In the genomic region with DNA sequence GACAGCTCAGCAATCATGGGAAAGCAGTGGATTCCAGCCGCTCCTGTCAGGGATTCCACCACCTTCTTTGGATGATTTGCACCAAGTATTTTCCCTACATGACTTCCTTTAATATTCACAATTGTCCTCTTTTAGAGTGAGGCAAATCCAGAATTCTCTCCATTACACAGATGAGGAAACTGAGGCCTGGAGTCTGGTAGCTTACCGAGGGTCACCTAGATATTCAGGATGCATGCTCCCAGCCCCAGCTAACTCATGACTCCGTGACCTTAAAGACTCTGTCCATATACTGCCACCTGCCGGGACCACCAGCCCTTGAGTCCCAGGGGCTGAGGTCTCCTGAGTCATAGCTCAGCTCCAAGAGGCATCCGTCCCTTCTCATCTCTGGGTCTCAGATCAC, we compare ENCODE assay signal across 10 cellular contexts.
DNase-seq lines count a peak whose midpoint lies in the region; ATAC-seq and TF ChIP-seq lines count a peak whose summit lies in the region.
"Had no signal": no experiment of that assay in that cellular context is flagged by ENCODE, and none has a peak within 500 bp of the region (broad histone marks: within the 10 kb centered on the region; RNA-seq: fewer than 3 reads in every experiment).

No MANE protein-coding gene starts in this region.

- H3K27me3 Mint-ChIP-seq in GM23338 (ENCODE audit: insufficient read depth, low read depth, poor library complexity) (peaks cover 2% of the 10 kb centered on the region), CD14-positive monocyte (ENCODE audit: low read depth in 3 of 3) (peaks cover 0 to 2% (median 0%) of the 10 kb centered on the region in 3 donors)
- no peaks in the 10 kb centered on the region for H3K27me3 Mint-ChIP-seq in activated T-helper 17 cell treated with anti-CD3 and anti-CD28 coated beads, Interleukin-2, amount 50 U/mL, for 72 hours

- peaks cover 12% of the 10 kb centered on the region for H3K36me3 Mint-ChIP-seq in GM23338 (ENCODE audit: low read depth)
- H3K36me3 Mint-ChIP-seq in activated T-helper 17 cell treated with anti-CD3 and anti-CD28 coated beads, Interleukin-2, amount 50 U/mL, for 72 hours (ENCODE audit: low read depth) = peaks cover 56% of the 10 kb centered on the region
- peaks cover 47 to 84% of the 10 kb centered on the region in 2 donors for H3K36me3 Mint-ChIP-seq in CD14-positive monocyte

- no peaks in the 10 kb centered on the region; the same call in 2 of the 3 replicates for H3K9me3 Mint-ChIP-seq in GM23338
- H3K9me3 Mint-ChIP-seq in activated T-helper 17 cell treated with anti-CD3 and anti-CD28 coated beads, Interleukin-2, amount 50 U/mL, for 72 hours = no peaks in the 10 kb centered on the region
- no peaks in the 10 kb centered on the region for H3K9me3 Mint-ChIP-seq in CD14-positive monocyte

- no peaks in the 10 kb centered on the region for H3K9me2 ChIP-seq in GM23338 (ENCODE audit: insufficient read depth)

- H3K79me2 ChIP-seq in GM23338 (replicated peaks; ENCODE audit: insufficient read depth) = peaks cover 89% of the 10 kb centered on the region

- TF ChIP-seq POLR2A in erythroblast (IDR thresholded peaks at IDR 0.05; ENCODE audit: low read length) = no peak

- ATAC-seq in GM23338 = no peak
- no peak for ATAC-seq in activated T-helper 17 cell treated with anti-CD3 and anti-CD28 coated beads, Interleukin-2, amount 50 U/mL, for 72 hours (replicated peaks)
- ATAC-seq in HG03095 (IDR thresholded peaks at IDR 0.05; ENCODE audit: unreplicated experiment) = no peak

- H3F3A ChIP-seq in GM23338 (replicated peaks; ENCODE audit: low read depth) = peaks cover 4% of the 10 kb centered on the region; the same call in 1 of the 2 replicates

- H4K20me1 ChIP-seq in GM23338 (replicated peaks; ENCODE audit: insufficient read depth) = peaks cover 43% of the 10 kb centered on the region

- H3K4me3 Mint-ChIP-seq in GM23338 = no peak overlapping the region; the same call in 2 of the 3 replicates
- no peak overlapping the region for H3K4me3 Mint-ChIP-seq in activated T-helper 17 cell treated with anti-CD3 and anti-CD28 coated beads, Interleukin-2, amount 50 U/mL, for 72 hours
- H3K4me3 Mint-ChIP-seq in CD14-positive monocyte = no peak overlapping the region

- H2AFZ ChIP-seq in GM23338 = no peak overlapping the region

- H3K27ac Mint-ChIP-seq in GM23338 = no peak overlapping the region; the same call in 1 of the 2 replicates
- peak overlapping the region; percentile 68 for H3K27ac Mint-ChIP-seq in activated T-helper 17 cell treated with anti-CD3 and anti-CD28 coated beads, Interleukin-2, amount 50 U/mL, for 72 hours
- peak overlapping the region in 1 of 7 donors; percentile 56 for H3K27ac Mint-ChIP-seq in CD14-positive monocyte

- H3K27ac ChIP-seq in GM23338 (ENCODE audit: low read depth) (0 out of 2 replicates have a peak overlapping the region, but pooled peaks have one; percentile 36), layer of hippocampus (ENCODE audit: low read depth, low read length) (peak overlapping the region; percentile 52), skin epidermis (peak overlapping the region in 12 of 21 experiments; percentile 3 to 73 (median 27))

- DNase-seq in GM23338 (ENCODE audit: low spot score) (no peak), erythroblast (lab: John Stamatoyannopoulos, UW) (no peak), CD14-positive monocyte (ENCODE audit: low spot score) (no peak)
- DNase-seq: NCI-H1436, tibial artery had no signal

- H3K36me3 ChIP-seq in GM23338 (ENCODE audit: insufficient read depth) = no peaks in the 10 kb centered on the region; the same call in 1 of the 2 replicates
- H3K36me3 ChIP-seq: tibial artery had no signal

- 0 out of 4 replicates have a peak, but pooled peaks of 1 of the 2 experiments have one; percentile 11 for TF ChIP-seq CTCF in GM23338 (conservative IDR thresholded peaks at IDR 0.05; ENCODE audit: low read depth in 2 of 2)
- no peak for TF ChIP-seq CTCF in CD14-positive monocyte (IDR thresholded peaks at IDR 0.05)

- peaks cover 82% of the 10 kb centered on the region for H3K4me1 Mint-ChIP-seq in GM23338
- peaks cover 46% of the 10 kb centered on the region for H3K4me1 Mint-ChIP-seq in activated T-helper 17 cell treated with anti-CD3 and anti-CD28 coated beads, Interleukin-2, amount 50 U/mL, for 72 hours
- peaks cover 3% of the 10 kb centered on the region for H3K4me1 Mint-ChIP-seq in CD14-positive monocyte

- H3K4me3 ChIP-seq in GM23338 = no peak overlapping the region
- no peak overlapping the region for H3K4me3 ChIP-seq in skin epidermis
- H3K4me3 ChIP-seq: SK-N-MC, tibial artery had no signal

- no peaks in the 10 kb centered on the region for H3K27me3 ChIP-seq in GM23338 (ENCODE audit: insufficient read depth)
- H3K27me3 ChIP-seq in layer of hippocampus (ENCODE audit: control insufficient read depth, insufficient read depth, low read length) = no peaks in the 10 kb centered on the region
- H3K27me3 ChIP-seq: tibial artery had no signal

- H3K4me1 ChIP-seq in GM23338 (ENCODE audit: insufficient read depth) = peaks cover 55% of the 10 kb centered on the region

- H3K4me2 ChIP-seq in GM23338 = no peak overlapping the region

- intact Hi-C loops in CD14-positive monocyte (cut with micrococcal nuclease) = no loop called here

TF ChIP-seq in GM23338, 12 proteins besides CTCF, POLR2A, EP300 and RAD21:
- no peak for TF ChIP-seq CREB1 (CRISPR knock-in tag; IDR thresholded peaks at IDR 0.05; ENCODE audit: low read depth)
- TF ChIP-seq JUNB (IDR thresholded peaks at IDR 0.05; ENCODE audit: unreplicated experiment) = no peak
- TF ChIP-seq ZNF114 (CRISPR knock-in tag; IDR thresholded peaks at IDR 0.05) = no peak
